In the genomic region with DNA sequence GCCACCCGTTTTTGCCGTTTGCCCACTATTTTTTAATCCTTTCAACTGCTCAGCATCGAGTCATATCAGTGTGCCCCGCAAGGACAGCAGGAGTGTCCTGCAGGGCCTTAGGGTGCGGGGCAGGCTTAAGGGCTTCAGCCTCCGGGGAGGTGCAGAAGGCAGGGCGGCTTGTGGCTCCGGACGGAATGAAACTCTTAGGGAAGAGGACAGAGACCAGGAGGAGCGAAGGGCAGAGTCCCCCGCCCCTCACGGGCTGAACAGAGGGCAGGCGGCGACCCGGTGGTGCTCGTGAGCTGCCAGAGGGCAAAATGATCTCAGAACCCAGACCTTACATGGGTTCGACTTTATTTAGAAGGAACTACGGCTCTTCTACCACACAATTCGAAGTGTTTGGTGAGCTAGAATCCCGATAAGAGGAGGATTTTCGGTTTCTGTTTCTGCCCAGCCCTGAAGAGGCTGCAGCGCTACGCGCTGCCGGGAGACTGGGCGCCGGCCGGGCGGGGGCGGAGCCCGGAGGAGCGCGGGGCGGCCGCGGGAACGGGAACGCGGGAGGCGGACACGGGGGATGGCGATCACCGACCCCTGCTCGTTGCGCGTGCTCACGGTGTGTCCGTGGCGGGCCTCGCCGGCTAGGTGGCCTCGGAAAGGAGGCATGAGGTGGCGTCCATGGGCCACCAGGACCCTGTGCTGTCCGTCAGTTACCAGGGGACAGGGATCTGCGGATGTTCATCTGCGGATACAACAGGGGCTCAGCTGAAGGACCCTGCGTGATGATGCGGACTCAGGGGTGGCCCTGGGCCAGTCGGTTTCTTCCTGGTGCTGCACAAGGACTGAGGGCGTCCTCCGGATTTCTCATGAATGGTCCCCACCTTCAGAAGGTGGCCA, we compare ENCODE assay signal across 8 cellular contexts. TPM values are rescaled to one million over a fixed set of nuclear protein-coding genes. Genes with fewer than 3 reads are reported as not detected.
DNase-seq lines count a peak whose midpoint lies in the region; ATAC-seq and TF ChIP-seq lines count a peak whose summit lies in the region.

No MANE protein-coding gene starts in this region.

- DNase-seq in AG04449 (ENCODE audit: low read depth, low spot score) (no peak), NCI-H510A treated with DMSO at 0.1 percent for 48 hours (lab: John Stamatoyannopoulos, UW) (peak; percentile 97), mesenchymal stem cell (peak; percentile 83)
- peak; percentile 76 for DNase-seq in activated CD4-positive, alpha-beta memory T cell treated with anti-CD3 and anti-CD28 coated beads, Interleukin-2, amount 10 ng/mL, durations not matched to agents 7 days and 5 days
- peak; percentile 35 for DNase-seq in stimulated activated CD8-positive, alpha-beta memory T cell treated with anti-CD3 and anti-CD28 coated beads, Interleukin-4, amount 100 ng/mL, for 24 hours (ENCODE audit: low read depth)

- peak overlapping the region; percentile 75 for H3K4me3 ChIP-seq in AG04449 (ENCODE audit: low read depth, low read length)
- H3K4me3 ChIP-seq in endocrine pancreas (ENCODE audit: control insufficient read depth, insufficient read depth, low read length), result peak overlapping the region; percentile 74
- peak overlapping the region; percentile 59 to 83 for H3K4me3 ChIP-seq in mesenchymal stem cell (ENCODE audit: insufficient read depth in 1 of 2, low read depth in 1 of 2, low read length in 2 of 2)

- H2BK120ac ChIP-seq in mesenchymal stem cell (ENCODE audit: low read depth, low read length), result peak overlapping the region; percentile 68

- H2BK12ac ChIP-seq in mesenchymal stem cell (ENCODE audit: low read length in 2 of 2), result peak overlapping the region; percentile 14 to 40

- peak overlapping the region; percentile 76 for H3K27ac ChIP-seq in mesenchymal stem cell (ENCODE audit: low read length, poor library complexity, severe bottlenecking)

- H3K4me1 Mint-ChIP-seq in activated CD4-positive, alpha-beta memory T cell treated with anti-CD3 and anti-CD28 coated beads, Interleukin-2, amount 10 ng/mL, durations not matched to agents 7 days and 5 days, result peaks cover 61% of the 10 kb centered on the region

- H3K4ac ChIP-seq in mesenchymal stem cell (ENCODE audit: low read depth in 1 of 2, low read length in 2 of 2), result peak overlapping the region; percentile 55 to 67

- peaks cover 22% of the 10 kb centered on the region for H3K36me3 Mint-ChIP-seq in activated CD4-positive, alpha-beta memory T cell treated with anti-CD3 and anti-CD28 coated beads, Interleukin-2, amount 10 ng/mL, durations not matched to agents 7 days and 5 days (ENCODE audit: low read depth)

- TF ChIP-seq CTCF in AG04449 (IDR thresholded peaks at IDR 0.05; ENCODE audit: insufficient read depth, low read length, missing control alignments), result no peak

- WGBS in mesenchymal stem cell, result 9% methylated on average over 53 of the region's 61 CpGs

- no peak overlapping the region for H2AK5ac ChIP-seq in mesenchymal stem cell (ENCODE audit: low read length, severe bottlenecking)

- H3K23ac ChIP-seq in mesenchymal stem cell (ENCODE audit: low read length in 2 of 2), result no peak overlapping the region

- peaks cover 1% of the 10 kb centered on the region for H3K79me1 ChIP-seq in mesenchymal stem cell (replicated peaks; ENCODE audit: low read length, poor library complexity, severe bottlenecking)

- peak overlapping the region; percentile 84 for H4K91ac ChIP-seq in mesenchymal stem cell (ENCODE audit: low read length)

- H3K9me3 Mint-ChIP-seq in activated CD4-positive, alpha-beta memory T cell treated with anti-CD3 and anti-CD28 coated beads, Interleukin-2, amount 10 ng/mL, durations not matched to agents 7 days and 5 days, result no peaks in the 10 kb centered on the region

- no peak overlapping the region for H2BK5ac ChIP-seq in mesenchymal stem cell (ENCODE audit: low read depth, low read length, poor library complexity, severe bottlenecking)

- peak overlapping the region; percentile 94 for H3K9ac ChIP-seq in endocrine pancreas (ENCODE audit: control insufficient read depth, insufficient read depth, low read length)
- H3K9ac ChIP-seq in mesenchymal stem cell (ENCODE audit: low read length), result peak overlapping the region; percentile 97

- CTCF ChIA-PET in AG04449 (lab: Yijun Ruan, JAX), result no interaction called here
- CTCF ChIA-PET in activated CD4-positive, alpha-beta memory T cell treated with anti-CD3 and anti-CD28 coated beads, Interleukin-2, amount 10 ng/mL, durations not matched to agents 7 days and 5 days (lab: Charles Lee), result no interaction called here

- H3K27me3 ChIP-seq in endocrine pancreas (ENCODE audit: control insufficient read depth, insufficient read depth, low read length) (no peaks in the 10 kb centered on the region), mesenchymal stem cell (ENCODE audit: control insufficient read depth in 1 of 2, insufficient read depth in 1 of 2, low read length in 2 of 2) (no peaks in the 10 kb centered on the region)

- peak overlapping the region; percentile 80 for H2AFZ ChIP-seq in mesenchymal stem cell (ENCODE audit: low read depth, low read length)

- no peaks in the 10 kb centered on the region for H3K27me3 Mint-ChIP-seq in activated CD4-positive, alpha-beta memory T cell treated with anti-CD3 and anti-CD28 coated beads, Interleukin-2, amount 10 ng/mL, durations not matched to agents 7 days and 5 days

- peak; percentile 49 for ATAC-seq in GM18517 (IDR thresholded peaks at IDR 0.05; ENCODE audit: unreplicated experiment)
- ATAC-seq in HG02938 (IDR thresholded peaks at IDR 0.05; ENCODE audit: unreplicated experiment), result peak; percentile 43

- H3K14ac ChIP-seq in mesenchymal stem cell (ENCODE audit: low read length in 2 of 2), result peak overlapping the region in 1 of 2 experiments; percentile 41

- H2BK15ac ChIP-seq in mesenchymal stem cell (ENCODE audit: low read depth, poor library complexity, severe bottlenecking), result peak overlapping the region; percentile 37

- H3K18ac ChIP-seq in mesenchymal stem cell (ENCODE audit: low read depth in 1 of 2, low read length in 2 of 2), result peak overlapping the region; percentile 87 to 91

- H3K4me2 ChIP-seq in mesenchymal stem cell (ENCODE audit: low read length, poor library complexity, severe bottlenecking), result peak overlapping the region; percentile 70

- peak overlapping the region; percentile 100 for H3K27ac Mint-ChIP-seq in activated CD4-positive, alpha-beta memory T cell treated with anti-CD3 and anti-CD28 coated beads, Interleukin-2, amount 10 ng/mL, durations not matched to agents 7 days and 5 days

- H3K9me3 ChIP-seq in endocrine pancreas (ENCODE audit: control insufficient read depth, low read length) (no peaks in the 10 kb centered on the region), mesenchymal stem cell (ENCODE audit: control insufficient read depth, low read length) (no peaks in the 10 kb centered on the region)

- H3K4me1 ChIP-seq in endocrine pancreas (ENCODE audit: control insufficient read depth, insufficient read depth, low read length) (no peaks in the 10 kb centered on the region), mesenchymal stem cell (ENCODE audit: control insufficient read depth, insufficient read depth, low read depth, low read length) (peaks cover 18% of the 10 kb centered on the region)

- H4K8ac ChIP-seq in mesenchymal stem cell (ENCODE audit: low read length), result peak overlapping the region; percentile 98

- H3K36me3 ChIP-seq in endocrine pancreas (ENCODE audit: control insufficient read depth, insufficient read depth, low read length), result no peaks in the 10 kb centered on the region
- H3K36me3 ChIP-seq in mesenchymal stem cell (ENCODE audit: control insufficient read depth in 1 of 2, insufficient read depth in 2 of 2, low read depth in 1 of 2, low read length in 2 of 2), result peaks cover 0 to 2% of the 10 kb centered on the region in 2 experiments

- POLR2A ChIA-PET in AG04449 (lab: Yijun Ruan, JAX), result no interaction called here
- POLR2A ChIA-PET in activated CD4-positive, alpha-beta memory T cell treated with anti-CD3 and anti-CD28 coated beads, Interleukin-2, amount 10 ng/mL, durations not matched to agents 7 days and 5 days (lab: Charles Lee), result interaction anchor here (0.6 to 4.4 kb wide), 13 partner anchors 14 to 233 kb away, joined by 3 to 32 read pairs (median 4); partner anchors contain the start of genes SP110, SP140 and SP140L

- peak overlapping the region; percentile 98 for H3K4me3 Mint-ChIP-seq in activated CD4-positive, alpha-beta memory T cell treated with anti-CD3 and anti-CD28 coated beads, Interleukin-2, amount 10 ng/mL, durations not matched to agents 7 days and 5 days

RNA-seq across cellular contexts. Expression of gene SP100, which starts 4.3 kb away (rescaled TPM):
- total RNA-seq in activated CD4-positive, alpha-beta memory T cell treated with anti-CD3 and anti-CD28 coated beads, Interleukin-2, amount 10 ng/mL, durations not matched to agents 7 days and 5 days, result 100 to 1,000 TPM; 351 TPM
- polyA plus RNA-seq in mesenchymal stem cell (2013, experiment 1 of 2), result 71.1 TPM
- polyA plus RNA-seq in mesenchymal stem cell (2013, experiment 2 of 2), result 72.9 TPM
